32 cellular contexts compared by ENCODE assay signal in the genomic region with DNA sequence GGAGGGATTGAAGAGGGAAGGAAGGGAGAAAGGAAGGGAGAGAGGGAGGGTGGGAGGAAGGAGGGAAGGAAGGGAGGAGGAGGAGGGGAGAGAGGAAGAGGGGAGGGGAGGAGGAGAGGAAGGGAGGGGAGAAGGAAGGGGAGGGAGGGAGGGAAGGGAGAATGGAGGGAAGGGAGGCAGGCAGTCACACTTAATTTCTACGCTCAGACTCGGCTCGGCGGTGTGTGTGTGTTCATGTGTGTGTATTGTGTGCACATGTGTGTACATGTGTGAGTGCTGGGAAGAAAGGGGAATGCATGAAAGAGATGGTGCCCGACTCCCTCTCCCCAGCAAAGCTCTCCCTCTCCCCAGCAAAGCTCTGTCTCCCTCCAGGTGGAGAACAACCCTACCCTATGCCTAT.
"Had no signal": no experiment of that assay in that cellular context is flagged by ENCODE, and none has a peak within 500 bp of the region (broad histone marks: within the 10 kb centered on the region; RNA-seq: fewer than 3 reads in every experiment).

No MANE protein-coding gene starts in this region.

- DNase-seq: activated CD4-positive, alpha-beta memory T cell treated with anti-CD3 and anti-CD28 coated beads, Interleukin-2, amount 10 ng/mL, durations not matched to agents 7 days and 5 days; activated CD4-positive, alpha-beta T cell treated with anti-CD3 and anti-CD28 coated beads for 1 hour; activated CD4-positive, alpha-beta T cell treated with anti-CD3 and anti-CD28 coated beads for 48 hours; activated CD4-positive, CD25-positive, alpha-beta regulatory T cell; activated CD8-positive, alpha-beta memory T cell treated with anti-CD3 and anti-CD28 coated beads, Interleukin-2, amount 10 ng/mL, durations not matched to agents 7 days and 5 days; activated CD8-positive, alpha-beta memory T cell treated with anti-CD3 and anti-CD28 coated beads, Interleukin-2, amount 50 U/mL, for 48 hours; activated effector memory CD4-positive, alpha-beta T cell treated with Interleukin-2 at 50 U/mL for 16 hours; activated naive CD4-positive, alpha-beta T cell treated with anti-CD3 and anti-CD28 coated beads, Interleukin-2, amount 50 U/mL, for 16 hours; activated naive CD8-positive, alpha-beta T cell treated with anti-CD3 and anti-CD28 coated beads for 36 hours; activated T-cell treated with anti-CD3 and anti-CD28 coated beads, Interleukin-2, amount 50 U/mL, for 48 hours; amniotic stem cell; aorta; Kasumi-1; KG1; MG63; NCI-H1048; NCI-H1105 treated with DMSO at 0.1 percent for 48 hours; NCI-H1436; NCI-H1694; NCI-H1930; NCI-H2081 treated with DMSO at 0.1 percent for 48 hours; NCI-H2171; NCI-H510A; NCI-H526; NCI-H748 treated with DMSO at 0.1 percent for 48 hours; OCI-M1; SHP77; SJCRH30; T1000 had no signal

- H3K9me3 ChIP-seq: MG63, SJCRH30 had no signal

- H3K4me3 ChIP-seq: cardiac muscle cell, MG63, SJCRH30, SK-N-MC had no signal

- H3K27ac ChIP-seq: cardiac muscle cell, SJCRH30, SK-N-MC had no signal

- H3K36me3 ChIP-seq: cardiac muscle cell, MG63, SJCRH30, WERI-Rb-1 had no signal

- H3K27me3 ChIP-seq: cardiac muscle cell, MG63, SJCRH30 had no signal

- ATAC-seq: activated CD8-positive, alpha-beta memory T cell treated with anti-CD3 and anti-CD28 coated beads, Interleukin-2, amount 10 ng/mL, durations not matched to agents 7 days and 5 days had no signal

- H3K4me1 ChIP-seq: SJCRH30 had no signal
